In genomic region chr7:121744319-121744718, GRCh38 we compare ENCODE assay signal across 25 cellular contexts.
DNase-seq lines count a peak whose midpoint lies in the region; ATAC-seq, FAIRE-seq and TF ChIP-seq lines count a peak whose summit lies in the region.
"Had no signal": no experiment of that assay in that cellular context is flagged by ENCODE, and none has a peak within 500 bp of the region (broad histone marks: within the 10 kb centered on the region; RNA-seq: fewer than 3 reads in every experiment).

No MANE protein-coding gene starts in this region.

- no peaks in the 10 kb centered on the region for H3K27me3 Mint-ChIP-seq in Calu3 (ENCODE audit: unreplicated experiment)
- H3K27me3 Mint-ChIP-seq: activated CD4-positive, alpha-beta T cell treated with anti-CD3 and anti-CD28 coated beads, Interleukin-2, amount 10 ng/mL, durations not matched to agents 7 days and 5 days; dendritic cell treated with granulocyte-macrophage colony-stimulating factor and Interleukin-4, amounts not matched to agents 40 ng/mL and 50 ng/mL, for 4 days; IgD-negative memory B cell had no signal

- no peak for FAIRE-seq in bronchial epithelial cell (lab: Jason Lieb, UNC)

- no peak overlapping the region for H3K4me3 ChIP-seq in bronchial epithelial cell (ENCODE audit: low read depth, low read length)
- H3K4me3 ChIP-seq: gastrocnemius medialis, left lung, suprapubic skin, vagina had no signal

- CTCF ChIA-PET in Calu3 (lab: Charles Lee), result interaction anchor here (1.4 to 1.7 kb wide), 2 partner anchors 30 to 250 kb away, joined by 5 to 7 read pairs; no protein-coding TSS in a partner anchor

- peaks cover 14% of the 10 kb centered on the region for H3K36me3 Mint-ChIP-seq in Calu3 (ENCODE audit: insufficient read depth, unreplicated experiment)
- H3K36me3 Mint-ChIP-seq: IgD-negative memory B cell had no signal

- peak overlapping the region; percentile 67 for H3K4me3 Mint-ChIP-seq in Calu3 (ENCODE audit: low read depth, unreplicated experiment)
- H3K4me3 Mint-ChIP-seq: activated CD4-positive, alpha-beta T cell treated with anti-CD3 and anti-CD28 coated beads, Interleukin-2, amount 10 ng/mL, durations not matched to agents 7 days and 5 days; dendritic cell treated with granulocyte-macrophage colony-stimulating factor and Interleukin-4, amounts not matched to agents 40 ng/mL and 50 ng/mL, for 4 days; IgD-negative memory B cell had no signal

- no TSS peak for BruUV-seq in Calu3 (replicated peaks; lab: Mats Ljungman, UMichigan)

- in situ Hi-C loops in G401 (cut with HindIII; ENCODE audit: low sequenced_read_pairs), result no loop called here

- H3K9me3 Mint-ChIP-seq in Calu3 (ENCODE audit: low read depth, unreplicated experiment), result peaks cover 2% of the 10 kb centered on the region
- H3K9me3 Mint-ChIP-seq: activated CD4-positive, alpha-beta T cell treated with anti-CD3 and anti-CD28 coated beads, Interleukin-2, amount 10 ng/mL, durations not matched to agents 7 days and 5 days; dendritic cell treated with granulocyte-macrophage colony-stimulating factor and Interleukin-4, amounts not matched to agents 40 ng/mL and 50 ng/mL, for 4 days had no signal

- ATAC-seq in GM21619 (IDR thresholded peaks at IDR 0.05; ENCODE audit: unreplicated experiment), result peak; percentile 66
- no peak for ATAC-seq in GM21717 (IDR thresholded peaks at IDR 0.05; ENCODE audit: unreplicated experiment)
- ATAC-seq in stimulated activated naive CD8-positive, alpha-beta T cell treated with anti-CD3 and anti-CD28 coated beads, Interleukin-15, Interleukin-2, amounts not matched to agents 100 U/mL and 50 U/mL, for 24 hours, result no peak
- no peak for ATAC-seq in GM19395 (IDR thresholded peaks at IDR 0.05; ENCODE audit: unreplicated experiment)
- ATAC-seq: gastrocnemius medialis, left lung had no signal

- peak overlapping the region; percentile 99 for H3K27ac Mint-ChIP-seq in Calu3 (ENCODE audit: unreplicated experiment)
- H3K27ac Mint-ChIP-seq: activated CD4-positive, alpha-beta T cell treated with anti-CD3 and anti-CD28 coated beads, Interleukin-2, amount 10 ng/mL, durations not matched to agents 7 days and 5 days; dendritic cell treated with granulocyte-macrophage colony-stimulating factor and Interleukin-4, amounts not matched to agents 40 ng/mL and 50 ng/mL, for 4 days; IgD-negative memory B cell had no signal

- DNase-seq in Calu3 (peak; percentile 25), LoVo (ENCODE audit: low spot score) (peak; percentile 40), bronchial epithelial cell (ENCODE audit: low read depth) (peak; percentile 93), G401 (ENCODE audit: low spot score) (no peak)
- DNase-seq in stimulated activated naive CD8-positive, alpha-beta T cell treated with anti-CD3 and anti-CD28 coated beads, Interleukin-15, Interleukin-2, amounts not matched to agents 100 U/mL and 50 U/mL, for 24 hours, result no peak
- DNase-seq: activated CD4-positive, alpha-beta T cell treated with anti-CD3 and anti-CD28 coated beads, Interleukin-2, amount 10 ng/mL, durations not matched to agents 7 days and 5 days; activated CD8-positive, alpha-beta memory T cell treated with anti-CD3 and anti-CD28 coated beads, Interleukin-2, amount 50 U/mL, for 48 hours; activated effector memory CD4-positive, alpha-beta T cell treated with anti-CD3 and anti-CD28 coated beads, Interleukin-2, amount 50 U/mL, for 16 hours; BE2C; Caco-2; gastrocnemius medialis; GOT3; left lung; MV-4-11; NCI-H2029; NCI-H510A treated with DMSO at 0.1 percent for 48 hours; SIG-M5; T-helper 1 cell had no signal

- intact Hi-C loops in Calu3 (cut with micrococcal nuclease; ENCODE audit: unreplicated experiment), result loop anchor here (1.0 to 10.0 kb wide), 6 partner anchors 30 to 380 kb away; partner anchors contain the start of gene PTPRZ1

- TF ChIP-seq CTCF in Calu3 (IDR thresholded peaks at IDR 0.05; ENCODE audit: unreplicated experiment), result no peak
- TF ChIP-seq CTCF in bronchial epithelial cell (IDR thresholded peaks at IDR 0.05; ENCODE audit: insufficient read depth, low read length, severe bottlenecking), result no peak

- peaks cover 38% of the 10 kb centered on the region for H3K4me1 Mint-ChIP-seq in Calu3 (ENCODE audit: low read depth, unreplicated experiment)
- H3K4me1 Mint-ChIP-seq: activated CD4-positive, alpha-beta T cell treated with anti-CD3 and anti-CD28 coated beads, Interleukin-2, amount 10 ng/mL, durations not matched to agents 7 days and 5 days; IgD-negative memory B cell had no signal

- H3K36me3 ChIP-seq in bronchial epithelial cell (ENCODE audit: control insufficient read depth, insufficient read depth, low read length), result no peaks in the 10 kb centered on the region
- H3K36me3 ChIP-seq: BE2C, gastrocnemius medialis, left lung, suprapubic skin, vagina had no signal

- H3K27me3 ChIP-seq in bronchial epithelial cell (ENCODE audit: control insufficient read depth, insufficient read depth, low read length), result no peaks in the 10 kb centered on the region
- H3K27me3 ChIP-seq: BE2C, gastrocnemius medialis, left lung, suprapubic skin, vagina had no signal

Comparison
In these comparisons a context has a peak if more than half of its experiments do, and no peak if none do; other contexts are left out.
1. DNase-seq: peak in Calu3 (single experiment), LoVo (single experiment) and bronchial epithelial cell (single experiment); none in G401 (single experiment) and stimulated activated naive CD8-positive, alpha-beta T cell treated with anti-CD3 and anti-CD28 coated beads, Interleukin-15, Interleukin-2, amounts not matched to agents 100 U/mL and 50 U/mL, for 24 hours (single experiment).